In the genomic region with DNA sequence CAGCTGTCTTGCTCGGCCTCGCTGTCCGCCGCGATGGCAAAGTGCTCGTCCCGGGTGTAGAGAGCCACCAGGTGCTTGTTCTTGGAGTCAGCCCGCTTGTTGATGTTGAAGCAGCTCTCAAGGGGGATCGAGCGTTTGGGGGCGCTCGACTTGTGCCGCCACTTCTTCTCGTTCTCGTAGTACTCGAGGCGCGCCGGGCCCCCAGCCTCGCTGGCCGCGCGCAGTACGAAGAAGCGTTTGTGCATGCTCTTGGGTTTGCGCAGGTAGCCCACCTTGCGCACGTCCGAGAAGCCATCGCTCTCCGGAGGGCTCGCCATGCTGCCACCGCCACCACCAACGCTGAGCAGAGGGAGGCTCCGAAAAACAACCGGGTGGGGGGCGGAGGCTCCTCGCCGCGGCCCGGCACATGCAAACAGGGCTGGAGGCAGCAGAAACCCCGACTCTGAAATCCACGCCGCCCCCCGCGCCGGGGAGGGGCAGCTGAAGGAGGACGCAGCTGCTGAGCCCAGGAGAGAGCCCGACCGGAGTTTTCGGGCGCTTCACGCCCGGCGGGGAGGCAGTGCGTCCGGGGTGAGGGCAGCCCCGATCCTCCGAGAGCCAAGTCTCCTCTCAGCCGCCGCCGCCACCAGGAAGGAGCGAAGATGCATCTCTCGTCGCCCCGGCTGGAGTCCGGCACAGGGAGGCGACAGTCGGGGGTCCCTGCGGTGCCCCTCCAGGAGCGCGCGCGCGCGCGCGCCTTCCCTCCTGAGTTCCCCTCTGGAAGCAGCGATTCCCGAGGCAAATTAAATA, we compare ENCODE assay signal across 8 cellular contexts. TPM values are rescaled to one million over a fixed set of nuclear protein-coding genes. Genes with fewer than 3 reads are reported as not detected.
DNase-seq lines count a peak whose midpoint lies in the region; ATAC-seq and TF ChIP-seq lines count a peak whose summit lies in the region.

No MANE protein-coding gene starts in this region.

- WGBS in ectodermal cell, 2 experiments: 2 to 3% methylated on average over 80 of the region's 80 CpGs
- WGBS in mesenchymal stem cell: 1% methylated on average over 77 of the region's 80 CpGs

- H2BK120ac ChIP-seq in mesenchymal stem cell (ENCODE audit: low read depth, low read length): peak overlapping the region; percentile 97

- H3K27ac ChIP-seq in AG04450 (ENCODE audit: low read depth, low read length): peak overlapping the region; percentile 89
- H3K27ac ChIP-seq in ectodermal cell (ENCODE audit: insufficient read depth, low read depth, low read length, poor library complexity, severe bottlenecking): no peak overlapping the region
- H3K27ac ChIP-seq in mesenchymal stem cell (ENCODE audit: low read length, poor library complexity, severe bottlenecking): peak overlapping the region; percentile 84

- H3K14ac ChIP-seq in mesenchymal stem cell (ENCODE audit: low read length in 2 of 2): peak overlapping the region; percentile 69 to 95

- peak overlapping the region; percentile 98 for H4K91ac ChIP-seq in mesenchymal stem cell (ENCODE audit: low read length)

- H2BK12ac ChIP-seq in mesenchymal stem cell (ENCODE audit: low read length in 2 of 2): peak overlapping the region; percentile 67 to 70

- CTCF ChIA-PET in AG04450 (lab: Charles Lee): interaction anchor here (0.6 to 5.9 kb wide), 6 partner anchors 10 to 1132 kb away, joined by 3 to 59 read pairs (median 3); no protein-coding TSS in a partner anchor

- peak overlapping the region; percentile 93 for H2BK5ac ChIP-seq in mesenchymal stem cell (ENCODE audit: low read depth, low read length, poor library complexity, severe bottlenecking)

- TF ChIP-seq CTCF in AG04450 (IDR thresholded peaks at IDR 0.05; ENCODE audit: low read depth, low read length): peak; percentile 20; the same call in 1 of the 2 replicates

- ATAC-seq in GM19043 (IDR thresholded peaks at IDR 0.05; ENCODE audit: low read depth, unreplicated experiment) (peak; percentile 19), HG03469 (IDR thresholded peaks at IDR 0.05; ENCODE audit: unreplicated experiment) (peak; percentile 17)
- peak; percentile 8 to 15 for ATAC-seq in activated CD4-positive, CD25-positive, alpha-beta regulatory T cell treated with anti-CD3 and anti-CD28 coated beads, Interleukin-2, amount 50 U/mL, for 24 hours
- ATAC-seq in stimulated activated naive CD8-positive, alpha-beta T cell treated with anti-CD3 and anti-CD28 coated beads, Interleukin-15, Interleukin-2, amounts not matched to agents 100 U/mL and 50 U/mL, for 24 hours: peak; percentile 8

- H3K4ac ChIP-seq in mesenchymal stem cell (ENCODE audit: low read depth in 1 of 2, low read length in 2 of 2): peak overlapping the region; percentile 94 to 98

- H2AK5ac ChIP-seq in mesenchymal stem cell (ENCODE audit: low read length, severe bottlenecking): no peak overlapping the region

- peak overlapping the region; percentile 99 for H3K18ac ChIP-seq in mesenchymal stem cell (ENCODE audit: low read depth in 1 of 2, low read length in 2 of 2)

- no peak for DNase-seq in AG04450 (ENCODE audit: low read depth, low spot score)
- peak; percentile 69 for DNase-seq in mesenchymal stem cell
- DNase-seq in stimulated activated naive CD8-positive, alpha-beta T cell treated with anti-CD3 and anti-CD28 coated beads, Interleukin-15, Interleukin-2, amounts not matched to agents 100 U/mL and 50 U/mL, for 24 hours: peak; percentile 54
- no peak for DNase-seq in NCI-H2196 treated with DMSO at 0.1 percent for 48 hours (lab: John Stamatoyannopoulos, UW; ENCODE audit: unreplicated experiment)

- peaks cover 14% of the 10 kb centered on the region for H3K36me3 ChIP-seq in ectodermal cell (ENCODE audit: control insufficient read depth, insufficient read depth, low read length)
- peaks cover 29 to 32% of the 10 kb centered on the region in 2 experiments for H3K36me3 ChIP-seq in mesenchymal stem cell (ENCODE audit: control insufficient read depth in 1 of 2, insufficient read depth in 2 of 2, low read depth in 1 of 2, low read length in 2 of 2)

- peak overlapping the region; percentile 95 for H3K9ac ChIP-seq in mesenchymal stem cell (ENCODE audit: low read length)

- peak overlapping the region; percentile 99 for H2BK15ac ChIP-seq in mesenchymal stem cell (ENCODE audit: low read depth, poor library complexity, severe bottlenecking)

- H3K9me3 ChIP-seq in AG04450 (ENCODE audit: control insufficient read depth, insufficient read depth, low read length): peaks cover 14% of the 10 kb centered on the region; the same call in 1 of the 2 replicates
- no peaks in the 10 kb centered on the region for H3K9me3 ChIP-seq in ectodermal cell (ENCODE audit: control insufficient read depth, low read length)
- no peaks in the 10 kb centered on the region for H3K9me3 ChIP-seq in mesenchymal stem cell (ENCODE audit: control insufficient read depth, low read length)

- peak overlapping the region; percentile 37 to 91 for H3K23ac ChIP-seq in mesenchymal stem cell (ENCODE audit: low read length in 2 of 2)

- H3K4me1 ChIP-seq in ectodermal cell (ENCODE audit: control insufficient read depth, insufficient read depth, low read length) (peaks cover 19% of the 10 kb centered on the region), mesenchymal stem cell (ENCODE audit: control insufficient read depth, insufficient read depth, low read depth, low read length) (peaks cover 37% of the 10 kb centered on the region)

- H3K27me3 ChIP-seq in AG04450 (ENCODE audit: control insufficient read depth, insufficient read depth, low read length) (no peaks in the 10 kb centered on the region), ectodermal cell (ENCODE audit: control insufficient read depth, insufficient read depth, low read length, poor library complexity, severe bottlenecking) (no peaks in the 10 kb centered on the region), mesenchymal stem cell (ENCODE audit: control insufficient read depth in 1 of 2, insufficient read depth in 1 of 2, low read length in 2 of 2) (no peaks in the 10 kb centered on the region)

- peak overlapping the region; percentile 91 for H3K4me3 ChIP-seq in AG04450 (ENCODE audit: low read depth, low read length)
- peak overlapping the region; percentile 92 for H3K4me3 ChIP-seq in ectodermal cell (ENCODE audit: insufficient read depth, low read depth, low read length)
- H3K4me3 ChIP-seq in mesenchymal stem cell (ENCODE audit: insufficient read depth in 1 of 2, low read depth in 1 of 2, low read length in 2 of 2): peak overlapping the region; percentile 86

- no peaks in the 10 kb centered on the region for H3K79me1 ChIP-seq in mesenchymal stem cell (replicated peaks; ENCODE audit: low read length, poor library complexity, severe bottlenecking)

- H2AFZ ChIP-seq in mesenchymal stem cell (ENCODE audit: low read depth, low read length): no peak overlapping the region

- POLR2A ChIA-PET in AG04450 (lab: Yijun Ruan, JAX): interaction anchor here (0.6 to 2.2 kb wide), 8 partner anchors 8 to 1078 kb away, joined by 3 to 11 read pairs (median 4); no protein-coding TSS in a partner anchor

- peak overlapping the region; percentile 68 for H3K4me2 ChIP-seq in mesenchymal stem cell (ENCODE audit: low read length, poor library complexity, severe bottlenecking)

- H4K8ac ChIP-seq in mesenchymal stem cell (ENCODE audit: low read length): peak overlapping the region; percentile 93

RNA-seq across cellular contexts. Expression of a gene that starts 1.0 kb away (rescaled TPM):
- 32.9 and 36.6 TPM in 2 replicates for polyA plus RNA-seq in AG04450 (2011; rRNA removed)
- 68.0 and 68.9 TPM in 2 replicates for polyA minus RNA-seq in AG04450 (2011; rRNA and poly(A)+ RNA removed)
- 24.0 TPM for polyA plus RNA-seq in ectodermal cell (2013, experiment 1 of 4)
- polyA plus RNA-seq in ectodermal cell (2013, experiment 2 of 4): 18.5 TPM
- 16.4 TPM for polyA plus RNA-seq in ectodermal cell (2013, experiment 3 of 4)
- 18.7 TPM for polyA plus RNA-seq in ectodermal cell (2013, experiment 4 of 4)
- polyA plus RNA-seq in mesenchymal stem cell (2013, experiment 1 of 2): 30.0 TPM
- 28.7 TPM for polyA plus RNA-seq in mesenchymal stem cell (2013, experiment 2 of 2)

RNA-seq across cellular contexts. Expression of a gene that starts 37.2 kb away (rescaled TPM):
- 39.4 and 48.7 TPM in 2 replicates for polyA plus RNA-seq in AG04450 (2011; rRNA removed)
- 49.6 and 75.9 TPM in 2 replicates for polyA minus RNA-seq in AG04450 (2011; rRNA and poly(A)+ RNA removed)
- 28.2 TPM for polyA plus RNA-seq in ectodermal cell (2013, experiment 1 of 4)
- 33.1 TPM for polyA plus RNA-seq in ectodermal cell (2013, experiment 2 of 4)
- 18.6 TPM for polyA plus RNA-seq in ectodermal cell (2013, experiment 3 of 4)
- polyA plus RNA-seq in ectodermal cell (2013, experiment 4 of 4): 25.1 TPM
- polyA plus RNA-seq in mesenchymal stem cell (2013, experiment 1 of 2): 20.6 TPM
- 20.9 TPM for polyA plus RNA-seq in mesenchymal stem cell (2013, experiment 2 of 2)

Comparison
In these comparisons a context has a peak if more than half of its experiments do, and no peak if none do; other contexts are left out.
1. DNase-seq: peak in mesenchymal stem cell (single experiment) and stimulated activated naive CD8-positive, alpha-beta T cell treated with anti-CD3 and anti-CD28 coated beads, Interleukin-15, Interleukin-2, amounts not matched to agents 100 U/mL and 50 U/mL, for 24 hours (single experiment); none in AG04450 (single experiment) and NCI-H2196 treated with DMSO at 0.1 percent for 48 hours (single experiment).
2. Peak in every context shown above with its lines, with median percentiles within 50 percentile points of each other: H3K4me3 ChIP-seq and ATAC-seq.